ENCODE assay signal across 19 cellular contexts in genomic region chr5:144004146-144004545, GRCh38.
"Had no signal": no experiment of that assay in that cellular context is flagged by ENCODE, and none has a peak within 500 bp of the region (broad histone marks: within the 10 kb centered on the region; RNA-seq: fewer than 3 reads in every experiment).

No MANE protein-coding gene starts in this region.

- H3K36me3 Mint-ChIP-seq: brain, naive B cell had no signal

- H3K4me3 Mint-ChIP-seq: activated naive CD4-positive, alpha-beta T cell treated with anti-CD3 and anti-CD28 coated beads for 36 hours; brain; central memory CD8-positive, alpha-beta T cell; naive B cell had no signal

- H3K4me3 ChIP-seq: gastroesophageal sphincter, pancreas, skin epidermis, tibial nerve, vagina had no signal

- DNase-seq: activated CD4-positive, CD25-positive, alpha-beta regulatory T cell treated with anti-CD3 and anti-CD28 coated beads, Interleukin-2, amount 50 U/mL, for 72 hours; activated naive CD4-positive, alpha-beta T cell treated with anti-CD3 and anti-CD28 coated beads for 36 hours; cortex of kidney; effector CD4-positive, alpha-beta T cell; islet precursor cell; naive B cell; pancreas; stimulated activated CD4-positive, alpha-beta T cell treated with anti-CD3 and anti-CD28 coated beads, Interleukin-15, amount 100 ng/mL, for 24 hours; stimulated activated CD4-positive, alpha-beta T cell treated with anti-CD3 and anti-CD28 coated beads, Interleukin-4, amount 100 ng/mL, for 24 hours; stimulated activated naive CD4-positive, alpha-beta T cell; substantia nigra had no signal

- H3K27ac Mint-ChIP-seq: activated naive CD4-positive, alpha-beta T cell treated with anti-CD3 and anti-CD28 coated beads for 36 hours; activated T-helper 2 cell treated with anti-CD3 and anti-CD28 coated beads, Interferon-gamma antibody, Interleukin-2, Interleukin-4, amounts not matched to agents 10 μg/mL and 5 μg/mL and 100 μg/mL, durations not matched to agents 14 hours and 24 hours and 36 hours; brain; naive B cell had no signal

- H3K9me3 Mint-ChIP-seq: activated naive CD4-positive, alpha-beta T cell treated with anti-CD3 and anti-CD28 coated beads for 36 hours; activated T-helper 2 cell treated with anti-CD3 and anti-CD28 coated beads, Interferon-gamma antibody, Interleukin-2, Interleukin-4, amounts not matched to agents 10 μg/mL and 5 μg/mL and 100 μg/mL, durations not matched to agents 14 hours and 24 hours and 36 hours; central memory CD8-positive, alpha-beta T cell; naive B cell had no signal

- ATAC-seq: gastroesophageal sphincter, left lobe of liver, pancreas had no signal

- H3K4me1 Mint-ChIP-seq: brain; central memory CD8-positive, alpha-beta T cell; naive B cell had no signal
